ENCODE assay signal across 7 cellular contexts in the genomic region with DNA sequence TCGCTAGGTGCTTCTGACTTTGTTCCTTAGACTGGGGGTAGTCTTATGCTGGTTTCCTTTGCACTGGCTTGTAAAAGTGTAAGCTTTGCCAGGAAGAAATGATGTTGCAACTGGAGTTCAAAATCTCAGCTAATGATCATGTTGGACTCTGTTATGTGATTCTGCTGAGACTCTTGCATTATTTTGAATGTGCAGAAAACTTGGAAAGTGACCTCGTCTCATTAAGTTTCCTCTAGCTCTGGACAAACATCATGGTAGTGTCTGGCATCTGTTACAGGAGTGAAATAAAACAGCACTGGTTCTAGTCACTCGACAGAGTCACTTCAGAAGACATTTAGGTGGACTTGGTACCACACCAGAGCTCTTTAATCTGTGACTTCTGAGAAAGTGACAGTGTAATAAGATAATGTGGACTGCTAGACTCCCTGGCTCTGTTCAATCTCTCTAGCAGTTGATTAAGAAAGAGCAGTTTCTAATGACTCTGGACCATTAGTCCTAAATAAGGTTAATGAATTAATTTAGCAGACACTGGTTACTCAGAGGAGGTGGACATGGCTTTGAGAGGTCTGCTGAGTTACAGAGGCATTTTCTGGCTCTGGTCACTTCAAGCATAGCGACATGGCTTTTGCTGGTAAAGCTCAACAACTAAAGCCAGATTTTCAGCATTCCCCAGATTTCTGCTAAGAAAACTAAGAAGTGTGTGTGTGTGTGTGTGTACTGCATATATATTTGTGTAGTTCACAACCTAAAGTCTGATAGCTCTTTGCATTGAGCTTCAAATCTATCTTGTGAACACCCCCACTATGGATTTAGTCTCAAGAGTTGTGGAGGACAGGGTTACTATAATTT. TPM values are rescaled to one million over a fixed set of nuclear protein-coding genes. Genes with fewer than 3 reads are reported as not detected.
DNase-seq lines count a peak whose midpoint lies in the region; ATAC-seq and TF ChIP-seq lines count a peak whose summit lies in the region.

No MANE protein-coding gene starts in this region.

- H3K9ac ChIP-seq in liver (ENCODE audit: low read depth in 1 of 2, low read length in 2 of 2), result peak overlapping the region; percentile 72 to 98

- 32% methylated on average over 4 of the region's 4 CpGs for WGBS in liver
- WGBS in testis, 2 donors, result 41 to 45% methylated on average over 4 of the region's 4 CpGs

- H3K36me3 ChIP-seq in liver (ENCODE audit: control insufficient read depth in 4 of 4, insufficient read depth in 3 of 4, low read depth in 1 of 4, low read length in 3 of 4), result peaks cover 0 to 10% (median 7%) of the 10 kb centered on the region in 4 donors
- H3K36me3 ChIP-seq in testis (ENCODE audit: low read depth, missing control alignments), result no peaks in the 10 kb centered on the region

- TF ChIP-seq RAD21 in liver (IDR thresholded peaks at IDR 0.05), result no peak

- H3K27me3 ChIP-seq in liver (ENCODE audit: control insufficient read depth in 4 of 4, insufficient read depth in 4 of 4, low read length in 3 of 4) (no peaks in the 10 kb centered on the region), testis (no peaks in the 10 kb centered on the region)

- TF ChIP-seq CTCF in choroid plexus epithelial cell (conservative IDR thresholded peaks at IDR 0.05; ENCODE audit: low read depth, low read length) (no peak), liver (IDR thresholded peaks at IDR 0.05; ENCODE audit: low read depth, low read length, missing input control) (no peak), testis (IDR thresholded peaks at IDR 0.05) (no peak)

- TF ChIP-seq POLR2A in testis (IDR thresholded peaks at IDR 0.05), result no peak

- ATAC-seq in GM18870 (IDR thresholded peaks at IDR 0.05; ENCODE audit: unreplicated experiment), result no peak

- H3K4me1 ChIP-seq in liver (ENCODE audit: control insufficient read depth in 4 of 4, insufficient read depth in 4 of 4, low read length in 3 of 4) (peaks cover 5 to 59% (median 29%) of the 10 kb centered on the region in 4 donors), testis (peaks cover 3% of the 10 kb centered on the region)

- H3K9me3 ChIP-seq in liver (ENCODE audit: control insufficient read depth in 4 of 4, low read length in 3 of 4), result no peaks in the 10 kb centered on the region
- H3K9me3 ChIP-seq in testis, result no peaks in the 10 kb centered on the region

- peak; percentile 35 for DNase-seq in LHCN-M2 (ENCODE audit: low read depth)
- DNase-seq in choroid plexus epithelial cell (ENCODE audit: low read depth), result peak; percentile 71
- no peak for DNase-seq in testis
- DNase-seq in GM19238 (ENCODE audit: insufficient read length, low spot score), result no peak
- no peak for DNase-seq in NCI-H2196 treated with DMSO at 0.1 percent for 48 hours (lab: John Stamatoyannopoulos, UW; ENCODE audit: unreplicated experiment)

- peak overlapping the region; percentile 92 to 98 for H3K27ac ChIP-seq in liver (ENCODE audit: low read depth in 1 of 2, low read length in 2 of 2)
- H3K27ac ChIP-seq in testis, result peak overlapping the region in 1 of 2 donors; percentile 81

- peak overlapping the region; percentile 94 for H3K4me3 ChIP-seq in choroid plexus epithelial cell (ENCODE audit: low read depth, low read length)
- peak overlapping the region; percentile 92 to 99 (median 93) for H3K4me3 ChIP-seq in liver (ENCODE audit: low read depth in 1 of 3, low read length in 3 of 3)
- peak overlapping the region; percentile 11 to 67 for H3K4me3 ChIP-seq in testis

- intact Hi-C loops in testis (cut with DNase I; ENCODE audit: low total_unique reads), result loop anchor here (10.0 kb wide), 2 partner anchors 138 to 1302 kb away; no protein-coding TSS in a partner anchor

TF ChIP-seq in liver, 16 proteins besides CTCF, POLR2A, EP300 and RAD21:
- TF ChIP-seq ATF3 (IDR thresholded peaks at IDR 0.05) (no peak), HNF4A (conservative IDR thresholded peaks at IDR 0.05) (peak; percentile 30 to 40), SP1 (IDR thresholded peaks at IDR 0.05) (no peak), ZBTB33 (IDR thresholded peaks at IDR 0.05) (no peak), TAF1 (conservative IDR thresholded peaks at IDR 0.05) (no peak), GABPA (IDR thresholded peaks at IDR 0.05 in 1 of 2, conservative IDR thresholded peaks at IDR 0.05 in 1 of 2) (no peak), HNF4G (IDR thresholded peaks at IDR 0.05) (no peak), FOXA2 (IDR thresholded peaks at IDR 0.05) (no peak), NR2F2 (IDR thresholded peaks at IDR 0.05) (peak; percentile 51), RXRA (IDR thresholded peaks at IDR 0.05) (peak; percentile 8 to 10), YY1 (IDR thresholded peaks at IDR 0.05) (no peak)
- TF ChIP-seq, protein P1, sequence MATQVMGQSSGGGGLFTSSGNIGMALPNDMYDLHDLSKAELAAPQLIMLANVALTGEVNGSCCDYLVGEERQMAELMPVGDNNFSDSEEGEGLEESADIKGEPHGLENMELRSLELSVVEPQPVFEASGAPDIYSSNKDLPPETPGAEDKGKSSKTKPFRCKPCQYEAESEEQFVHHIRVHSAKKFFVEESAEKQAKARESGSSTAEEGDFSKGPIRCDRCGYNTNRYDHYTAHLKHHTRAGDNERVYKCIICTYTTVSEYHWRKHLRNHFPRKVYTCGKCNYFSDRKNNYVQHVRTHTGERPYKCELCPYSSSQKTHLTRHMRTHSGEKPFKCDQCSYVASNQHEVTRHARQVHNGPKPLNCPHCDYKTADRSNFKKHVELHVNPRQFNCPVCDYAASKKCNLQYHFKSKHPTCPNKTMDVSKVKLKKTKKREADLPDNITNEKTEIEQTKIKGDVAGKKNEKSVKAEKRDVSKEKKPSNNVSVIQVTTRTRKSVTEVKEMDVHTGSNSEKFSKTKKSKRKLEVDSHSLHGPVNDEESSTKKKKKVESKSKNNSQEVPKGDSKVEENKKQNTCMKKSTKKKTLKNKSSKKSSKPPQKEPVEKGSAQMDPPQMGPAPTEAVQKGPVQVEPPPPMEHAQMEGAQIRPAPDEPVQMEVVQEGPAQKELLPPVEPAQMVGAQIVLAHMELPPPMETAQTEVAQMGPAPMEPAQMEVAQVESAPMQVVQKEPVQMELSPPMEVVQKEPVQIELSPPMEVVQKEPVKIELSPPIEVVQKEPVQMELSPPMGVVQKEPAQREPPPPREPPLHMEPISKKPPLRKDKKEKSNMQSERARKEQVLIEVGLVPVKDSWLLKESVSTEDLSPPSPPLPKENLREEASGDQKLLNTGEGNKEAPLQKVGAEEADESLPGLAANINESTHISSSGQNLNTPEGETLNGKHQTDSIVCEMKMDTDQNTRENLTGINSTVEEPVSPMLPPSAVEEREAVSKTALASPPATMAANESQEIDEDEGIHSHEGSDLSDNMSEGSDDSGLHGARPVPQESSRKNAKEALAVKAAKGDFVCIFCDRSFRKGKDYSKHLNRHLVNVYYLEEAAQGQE (IDR thresholded peaks at IDR 0.05), result no peak
- TF ChIP-seq, protein P2, sequence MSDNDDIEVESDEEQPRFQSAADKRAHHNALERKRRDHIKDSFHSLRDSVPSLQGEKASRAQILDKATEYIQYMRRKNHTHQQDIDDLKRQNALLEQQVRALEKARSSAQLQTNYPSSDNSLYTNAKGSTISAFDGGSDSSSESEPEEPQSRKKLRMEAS (IDR thresholded peaks at IDR 0.05), result no peak

RNA-seq across cellular contexts. Expression of gene NRP1, which starts 2.1 kb away (rescaled TPM):
- 174 and 181 TPM in 2 replicates for total RNA-seq in LHCN-M2 (2014; rRNA removed)
- polyA plus RNA-seq in LHCN-M2 (2012), result 76.1 TPM
- 10 to 100 TPM; 55.0 to 55.6 TPM for total RNA-seq in liver
- 10 to 100 TPM; 14.6 to 20.6 TPM for polyA plus RNA-seq in liver
- total RNA-seq in testis, result 10 to 100 TPM; 15.9 to 17.1 TPM
- polyA plus RNA-seq in testis (ENCODE audit: insufficient read depth, low read depth, low replicate concordance), result 23.8 TPM

Comparison
In these comparisons a context has a peak if more than half of its experiments do, and no peak if none do; other contexts are left out.
1. DNase-seq: peak in LHCN-M2 (single experiment) and choroid plexus epithelial cell (single experiment); none in testis (single experiment), GM19238 (single experiment) and NCI-H2196 treated with DMSO at 0.1 percent for 48 hours (single experiment).
2. H3K4me3 ChIP-seq: peak in every context shown above with its lines; median percentile 94 in choroid plexus epithelial cell; 93 in liver; 39 in testis.